Comparison of ENCODE assay signal across 20 cellular contexts in the genomic region with DNA sequence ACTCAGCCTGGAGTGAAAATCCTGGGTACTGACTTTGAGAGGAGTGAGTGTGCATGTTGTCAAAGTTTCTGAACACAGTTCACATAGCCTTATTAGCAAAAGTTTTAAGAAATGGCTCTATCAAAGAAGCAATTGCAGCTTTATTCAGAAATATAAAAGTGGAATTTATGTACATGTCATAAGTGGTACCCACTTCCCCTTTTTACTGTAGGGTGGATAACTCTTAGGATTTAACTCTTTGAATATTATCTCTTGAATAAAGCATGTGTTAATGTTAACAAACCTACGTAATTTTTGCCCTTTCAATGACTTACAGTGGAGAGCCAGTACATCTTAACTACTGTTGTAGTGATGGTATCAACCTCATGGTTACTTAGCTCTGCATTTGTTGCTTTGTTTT. TPM values are rescaled to one million over a fixed set of nuclear protein-coding genes. Genes with fewer than 3 reads are reported as not detected.
DNase-seq lines count a peak whose midpoint lies in the region; ATAC-seq and TF ChIP-seq lines count a peak whose summit lies in the region.
"Had no signal": no experiment of that assay in that cellular context is flagged by ENCODE, and none has a peak within 500 bp of the region (broad histone marks: within the 10 kb centered on the region; RNA-seq: fewer than 3 reads in every experiment).

No MANE protein-coding gene starts in this region.

- TF ChIP-seq CTCF in brain microvascular endothelial cell (IDR thresholded peaks at IDR 0.05; ENCODE audit: low read depth, low read length, missing control alignments) (no peak), thyroid gland (IDR thresholded peaks at IDR 0.05) (no peak)

- H3K4me1 ChIP-seq in thyroid gland = peaks cover 0 to 4% of the 10 kb centered on the region in 2 donors

- no peaks in the 10 kb centered on the region for H3K27me3 Mint-ChIP-seq in stimulated activated naive CD8-positive, alpha-beta T cell treated with anti-CD3 and anti-CD28 coated beads, Interleukin-15, Interleukin-2, amounts not matched to agents 100 ng/mL and 50 ng/mL, for 24 hours
- H3K27me3 Mint-ChIP-seq: naive thymus-derived CD4-positive, alpha-beta T cell had no signal

- no peak for DNase-seq in stimulated activated naive CD8-positive, alpha-beta T cell treated with anti-CD3 and anti-CD28 coated beads, Interleukin-15, Interleukin-2, amounts not matched to agents 100 U/mL and 50 U/mL, for 24 hours
- DNase-seq in OCI-M1 (lab: John Stamatoyannopoulos, UW) (peak; percentile 30), brain microvascular endothelial cell (no peak), thyroid gland (no peak)
- DNase-seq: activated effector memory CD4-positive, alpha-beta T cell treated with Interleukin-2 at 50 U/mL for 16 hours; GF-D8; islet precursor cell; naive thymus-derived CD4-positive, alpha-beta T cell; NCI-H1436; NCI-H82; posterior cingulate gyrus; stimulated activated CD4-positive, alpha-beta T cell treated with anti-CD3 and anti-CD28 coated beads, Interleukin-2, amount 100 ng/mL, for 48 hours had no signal

- no peak for TF ChIP-seq POLR2A in thyroid gland (IDR thresholded peaks at IDR 0.05)

- H3K27me3 ChIP-seq in brain microvascular endothelial cell (replicated peaks) (no peaks in the 10 kb centered on the region), thyroid gland (no peaks in the 10 kb centered on the region)
- H3K27me3 ChIP-seq: hepatocyte, suprapubic skin had no signal

- H3K4me3 Mint-ChIP-seq in stimulated activated naive CD8-positive, alpha-beta T cell treated with anti-CD3 and anti-CD28 coated beads, Interleukin-15, Interleukin-2, amounts not matched to agents 100 ng/mL and 50 ng/mL, for 24 hours = no peak overlapping the region
- H3K4me3 Mint-ChIP-seq: naive thymus-derived CD4-positive, alpha-beta T cell had no signal

- H3K9me3 Mint-ChIP-seq in stimulated activated naive CD8-positive, alpha-beta T cell treated with anti-CD3 and anti-CD28 coated beads, Interleukin-15, Interleukin-2, amounts not matched to agents 100 ng/mL and 50 ng/mL, for 24 hours = no peaks in the 10 kb centered on the region
- H3K9me3 Mint-ChIP-seq: naive thymus-derived CD4-positive, alpha-beta T cell had no signal

- in situ Hi-C loops in brain microvascular endothelial cell (cut with HindIII; ENCODE audit: low pct_ligation_motif_present, low sequenced_read_pairs) = loop anchor here (25.0 kb wide), 1 partner anchor 124 kb away; no protein-coding TSS in a partner anchor

- no peak overlapping the region for H3K4me3 ChIP-seq in brain microvascular endothelial cell (ENCODE audit: low read depth, low read length)
- no peak overlapping the region for H3K4me3 ChIP-seq in thyroid gland (replicated peaks in 1 of 3)
- H3K4me3 ChIP-seq: hepatocyte, skin epidermis, suprapubic skin had no signal

- peak overlapping the region; percentile 3 for H3K27ac ChIP-seq in brain microvascular endothelial cell
- H3K27ac ChIP-seq in thyroid gland = no peak overlapping the region
- H3K27ac ChIP-seq: hepatocyte, KMS-11, RWPE1, skin epidermis, suprapubic skin had no signal

- 89 to 93% methylated on average over 1 of the region's 1 CpG for WGBS in thyroid gland, 2 donors

- H3K27ac Mint-ChIP-seq in stimulated activated naive CD8-positive, alpha-beta T cell treated with anti-CD3 and anti-CD28 coated beads, Interleukin-15, Interleukin-2, amounts not matched to agents 100 ng/mL and 50 ng/mL, for 24 hours = peak overlapping the region; percentile 49

- no peak for ATAC-seq in stimulated activated naive CD8-positive, alpha-beta T cell treated with anti-CD3 and anti-CD28 coated beads, Interleukin-15, Interleukin-2, amounts not matched to agents 100 U/mL and 50 U/mL, for 24 hours
- ATAC-seq in HG03159 (IDR thresholded peaks at IDR 0.05; ENCODE audit: unreplicated experiment) (no peak), HG03280 (IDR thresholded peaks at IDR 0.05; ENCODE audit: unreplicated experiment) (no peak)
- ATAC-seq: naive thymus-derived CD4-positive, alpha-beta T cell had no signal

- H3K9me3 ChIP-seq in thyroid gland = no peaks in the 10 kb centered on the region
- H3K9me3 ChIP-seq: suprapubic skin had no signal

- intact Hi-C loops in thyroid gland (cut with DNase I) = no loop called here

- peaks cover 38% of the 10 kb centered on the region for H3K36me3 ChIP-seq in brain microvascular endothelial cell (replicated peaks)
- H3K36me3 ChIP-seq in thyroid gland = peaks cover 0 to 4% of the 10 kb centered on the region in 2 donors

- H3K36me3 Mint-ChIP-seq in stimulated activated naive CD8-positive, alpha-beta T cell treated with anti-CD3 and anti-CD28 coated beads, Interleukin-15, Interleukin-2, amounts not matched to agents 100 ng/mL and 50 ng/mL, for 24 hours (ENCODE audit: low read depth) = peaks cover 83% of the 10 kb centered on the region

- H3K4me1 Mint-ChIP-seq in stimulated activated naive CD8-positive, alpha-beta T cell treated with anti-CD3 and anti-CD28 coated beads, Interleukin-15, Interleukin-2, amounts not matched to agents 100 ng/mL and 50 ng/mL, for 24 hours (ENCODE audit: low read depth) = peaks cover 92% of the 10 kb centered on the region

RNA-seq across cellular contexts. Expression of gene NABP1, which starts 8.7 kb away (rescaled TPM):
- total RNA-seq in thyroid gland = 10 to 100 TPM in 1 of 4 donors, 1 to 10 TPM in 3; 5.7 to 28.6 (median 7.9) TPM
